Comparison of ENCODE assay signal across 33 cellular contexts in the genomic region with DNA sequence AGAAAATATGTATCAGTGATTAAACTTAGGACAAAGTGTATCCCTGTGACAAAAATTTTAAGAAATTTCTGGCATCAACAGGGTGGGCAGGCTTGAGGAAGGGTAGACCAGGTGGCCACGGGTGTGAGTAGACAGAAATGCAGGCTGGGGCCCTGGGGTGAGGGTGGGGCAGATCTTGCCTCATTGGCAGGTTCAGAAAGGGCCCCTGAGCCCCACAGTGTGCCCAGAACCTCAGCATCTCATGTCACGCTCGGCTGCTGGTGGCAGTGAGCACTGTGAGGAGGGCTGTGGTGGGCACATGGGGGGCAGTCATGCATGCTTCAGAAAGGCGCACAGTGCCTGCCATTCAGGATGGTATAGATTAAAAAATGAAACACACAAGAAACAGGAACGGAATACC. TPM values are rescaled to one million over a fixed set of nuclear protein-coding genes. Genes with fewer than 3 reads are reported as not detected.
"Had no signal": no experiment of that assay in that cellular context is flagged by ENCODE, and none has a peak within 500 bp of the region (broad histone marks: within the 10 kb centered on the region; RNA-seq: fewer than 3 reads in every experiment).

No MANE protein-coding gene starts in this region.

- H3K36me3 ChIP-seq: neural progenitor cell, pancreas, prostate gland, right lobe of liver, sigmoid colon, stomach, thoracic aorta, thyroid gland, tibial nerve, upper lobe of left lung had no signal

- H3K9me3 ChIP-seq: pancreas, prostate gland, right lobe of liver, thoracic aorta, thyroid gland had no signal

- H3K4me1 ChIP-seq: neural progenitor cell, pancreas, prostate gland, right lobe of liver, sigmoid colon, stomach, thyroid gland, tibial nerve, upper lobe of left lung had no signal

- ATAC-seq: naive thymus-derived CD4-positive, alpha-beta T cell; natural killer cell; pancreas; right cardiac atrium; right lobe of liver; stimulated activated effector memory CD8-positive, alpha-beta T cell treated with anti-CD3 and anti-CD28 coated beads, Interleukin-12 subunit alpha, Interleukin-12 subunit beta, amount 100 ng/mL, for 72 hours; stimulated activated naive B cell treated with anti-CD40 and anti-IgM and Interleukin-4, amounts not matched to agents 10 μg/mL and 1 μg/mL and 100 μg/mL, for 72 hours had no signal

- H3K4me1 Mint-ChIP-seq: naive thymus-derived CD4-positive, alpha-beta T cell; natural killer cell; nephron; neural progenitor cell; stimulated activated effector memory CD8-positive, alpha-beta T cell treated with anti-CD3 and anti-CD28 coated beads, Interleukin-12 subunit alpha, Interleukin-12 subunit beta, amount 100 ng/mL, for 72 hours; stimulated activated naive B cell treated with anti-CD40 and anti-IgM and Interleukin-4, amounts not matched to agents 10 μg/mL and 1 μg/mL and 100 μg/mL, for 72 hours had no signal

- H3K27me3 ChIP-seq: neural progenitor cell, right lobe of liver, stomach, thyroid gland, tibial nerve, upper lobe of left lung had no signal

- H3K36me3 Mint-ChIP-seq: natural killer cell; stimulated activated effector memory CD8-positive, alpha-beta T cell treated with anti-CD3 and anti-CD28 coated beads, Interleukin-12 subunit alpha, Interleukin-12 subunit beta, amount 100 ng/mL, for 72 hours; stimulated activated naive B cell treated with anti-CD40 and anti-IgM and Interleukin-4, amounts not matched to agents 10 μg/mL and 1 μg/mL and 100 μg/mL, for 72 hours had no signal

- H3K4me3 Mint-ChIP-seq: naive thymus-derived CD4-positive, alpha-beta T cell; natural killer cell; nephron; neural progenitor cell; stimulated activated effector memory CD8-positive, alpha-beta T cell treated with anti-CD3 and anti-CD28 coated beads, Interleukin-12 subunit alpha, Interleukin-12 subunit beta, amount 100 ng/mL, for 72 hours; stimulated activated naive B cell treated with anti-CD40 and anti-IgM and Interleukin-4, amounts not matched to agents 10 μg/mL and 1 μg/mL and 100 μg/mL, for 72 hours; stimulated activated naive CD8-positive, alpha-beta T cell treated with anti-CD3 and anti-CD28 coated beads, Interleukin-15, Interleukin-2, amounts not matched to agents 100 ng/mL and 50 ng/mL, for 24 hours had no signal

- H3K9ac ChIP-seq: neural progenitor cell had no signal

- H3K27ac Mint-ChIP-seq: naive thymus-derived CD4-positive, alpha-beta T cell; natural killer cell; nephron; neural progenitor cell; stimulated activated effector memory CD8-positive, alpha-beta T cell treated with anti-CD3 and anti-CD28 coated beads, Interleukin-12 subunit alpha, Interleukin-12 subunit beta, amount 100 ng/mL, for 72 hours; stimulated activated naive B cell treated with anti-CD40 and anti-IgM and Interleukin-4, amounts not matched to agents 10 μg/mL and 1 μg/mL and 100 μg/mL, for 72 hours; stimulated activated naive CD8-positive, alpha-beta T cell treated with anti-CD3 and anti-CD28 coated beads, Interleukin-15, Interleukin-2, amounts not matched to agents 100 ng/mL and 50 ng/mL, for 24 hours had no signal

- H3K4me3 ChIP-seq: neural progenitor cell, pancreas, prostate gland, right lobe of liver, sigmoid colon, stomach, thoracic aorta, thyroid gland, tibial nerve, upper lobe of left lung had no signal

- DNase-seq: naive thymus-derived CD4-positive, alpha-beta T cell; natural killer cell; occipital lobe; pancreas; retina; right cardiac atrium; right lobe of liver; sigmoid colon; small intestine; stimulated activated CD4-positive, alpha-beta T cell treated with anti-CD3 and anti-CD28 coated beads, Interleukin-15, amount 100 ng/mL, for 24 hours; stimulated activated CD4-positive, alpha-beta T cell treated with anti-CD3 and anti-CD28 coated beads, Interleukin-2, amount 100 ng/mL, for 24 hours; stimulated activated CD4-positive, alpha-beta T cell treated with anti-CD3 and anti-CD28 coated beads, Interleukin-2, amount 100 ng/mL, for 48 hours; stimulated activated CD4-positive, alpha-beta T cell treated with anti-CD3 and anti-CD28 coated beads, Interleukin-4, amount 100 ng/mL, for 24 hours; stimulated activated naive B cell treated with anti-CD40 and anti-IgM and Interleukin-4, amounts not matched to agents 10 μg/mL and 1 μg/mL and 100 μg/mL, for 72 hours; stimulated activated naive CD4-positive, alpha-beta T cell treated with Interleukin-2 at 50 U/mL for 16 hours; stomach; thyroid gland; trophoblast cell; upper lobe of left lung had no signal

- H3K27ac ChIP-seq: neural progenitor cell, pancreas, prostate gland, right lobe of liver, sigmoid colon, stomach, thoracic aorta, thyroid gland, tibial nerve, upper lobe of left lung had no signal

RNA-seq across cellular contexts. Expression of gene ASB18, which starts 7.6 kb away (rescaled TPM):
- total RNA-seq: naive thymus-derived CD4-positive, alpha-beta T cell; natural killer cell; osteoblast; pancreas; posterior vena cava; prostate gland; pulmonary artery endothelial cell; right lobe of liver; sigmoid colon; stomach; subcutaneous adipose tissue; temporal lobe; thoracic aorta; thyroid gland; tibial nerve; upper lobe of left lung; ureter had no signal
- polyA plus RNA-seq: naive thymus-derived CD4-positive, alpha-beta T cell; neural cell; pancreas; sigmoid colon; small intestine; stomach had no signal
